In the genomic region with DNA sequence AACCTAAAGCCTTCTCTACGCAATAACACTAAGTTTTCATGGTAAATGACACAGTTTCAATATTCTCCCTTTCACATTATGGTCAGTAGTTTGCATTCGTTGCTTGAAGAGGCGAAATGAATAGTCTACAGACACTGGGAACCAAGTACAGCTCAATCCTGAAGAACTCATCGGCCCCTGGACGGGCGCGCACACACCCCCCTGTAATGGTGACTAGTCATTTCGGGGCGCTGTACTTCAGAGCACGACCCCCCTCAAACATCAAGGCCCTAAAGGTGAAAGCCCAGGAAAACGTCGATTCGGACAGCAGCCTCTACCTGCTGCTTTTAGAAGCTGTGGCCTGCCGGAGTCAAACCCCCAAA, we compare ENCODE assay signal across 8 cellular contexts. TPM values are rescaled to one million over a fixed set of nuclear protein-coding genes. Genes with fewer than 3 reads are reported as not detected.
A peak's percentile ranks its signal among the peaks of the same experiment; 100 is the strongest.
DNase-seq lines count a peak whose midpoint lies in the region; ATAC-seq and TF ChIP-seq lines count a peak whose summit lies in the region.

No MANE protein-coding gene starts in this region.

- no peak for TF ChIP-seq EP300 in SK-N-SH (IDR thresholded peaks at IDR 0.05; ENCODE audit: borderline replicate concordance in 1 of 2, low read depth in 1 of 2, low read length in 1 of 2)

- peaks cover 58% of the 10 kb centered on the region for H3K79me2 ChIP-seq in SK-N-SH (ENCODE audit: insufficient read depth)

- peak overlapping the region; percentile 96 for H3K9ac ChIP-seq in SK-N-SH

- H3K9me2 ChIP-seq in SK-N-SH: no peaks in the 10 kb centered on the region

- H3K36me3 ChIP-seq in heart left ventricle (peaks cover 0 to 5% (median 0%) of the 10 kb centered on the region in 9 donors), SK-N-SH (replicated peaks in 1 of 2; ENCODE audit: control insufficient read depth in 1 of 2, insufficient read depth in 2 of 2, low read length in 1 of 2) (peaks cover 0 to 6% of the 10 kb centered on the region in 2 experiments), neuron (ENCODE audit: insufficient read depth, low read length) (no peaks in the 10 kb centered on the region)

- H3K27me3 ChIP-seq in heart left ventricle (no peaks in the 10 kb centered on the region), SK-N-SH (ENCODE audit: insufficient read depth) (no peaks in the 10 kb centered on the region), neuron (ENCODE audit: insufficient read depth, low read length) (no peaks in the 10 kb centered on the region)

- peak overlapping the region; percentile 89 for H3K4me2 ChIP-seq in SK-N-SH

- H4K20me1 ChIP-seq in SK-N-SH (ENCODE audit: insufficient read depth): peaks cover 30% of the 10 kb centered on the region

- H3K4me3 ChIP-seq in heart left ventricle (peak overlapping the region; percentile 65 to 94 (median 86)), SK-N-SH (ENCODE audit: low read depth in 2 of 2, low read length in 1 of 2) (peak overlapping the region; percentile 77 to 89), neuron (ENCODE audit: low read length) (peak overlapping the region; percentile 84)

- TF ChIP-seq RAD21 in SK-N-SH (IDR thresholded peaks at IDR 0.05; ENCODE audit: low read length): no peak

- CTCF ChIA-PET in SK-N-SH (lab: Yijun Ruan, JAX): interaction anchor here (0.6 to 2.6 kb wide), 6 partner anchors 12 to 448 kb away, joined by 3 to 8 read pairs (median 4); a partner anchor contains a TSS

- H3K27ac ChIP-seq in heart left ventricle (peak overlapping the region; percentile 92 to 100 (median 98)), SK-N-SH (ENCODE audit: low read depth in 2 of 2, low read length in 1 of 2) (peak overlapping the region; percentile 91)

- H3F3A ChIP-seq in SK-N-SH (replicated peaks; ENCODE audit: insufficient read depth): peaks cover 3% of the 10 kb centered on the region

- POLR2A ChIA-PET in SK-N-SH (lab: Yijun Ruan, JAX): interaction anchor here (0.6 to 2.2 kb wide), 5 partner anchors 85 to 397 kb away, joined by 3 to 19 read pairs (median 3); a partner anchor contains a TSS

- H3K9me3 ChIP-seq in heart left ventricle: no peaks in the 10 kb centered on the region
- H3K9me3 ChIP-seq in SK-N-SH: no peaks in the 10 kb centered on the region
- no peaks in the 10 kb centered on the region for H3K9me3 ChIP-seq in neuron (ENCODE audit: low read length)

- WGBS in heart left ventricle, 4 donors: 0 to 2% (median 1%) methylated on average over 13 to 14 of the region's 14 CpGs
- 5% methylated on average over 14 of the region's 14 CpGs for WGBS in SK-N-SH (ENCODE audit: low lambda C conversion rate)

- ATAC-seq in heart left ventricle (peak in 1 of 4 donors; percentile 34), GM18505 (IDR thresholded peaks at IDR 0.05; ENCODE audit: unreplicated experiment) (no peak), HG02938 (IDR thresholded peaks at IDR 0.05; ENCODE audit: unreplicated experiment) (no peak)

- intact Hi-C loops in heart left ventricle (cut with DNase I) (loop anchor here in 9 of 10 donors (2.0 to 10.0 kb wide), 12 partner anchors 35 to 273 kb away; a partner anchor contains a TSS), cardiac septum (cut with DNase I) (loop anchor here (5.0 kb wide), 2 partner anchors 35 to 40 kb away; no protein-coding TSS in a partner anchor)

- H2AFZ ChIP-seq in SK-N-SH (ENCODE audit: low read depth) (peak overlapping the region; percentile 39), neuron (ENCODE audit: low read depth, low read length) (peak overlapping the region; percentile 56)

- H3K4me1 ChIP-seq in heart left ventricle (peaks cover 4 to 69% (median 49%) of the 10 kb centered on the region in 12 donors), SK-N-SH (ENCODE audit: control insufficient read depth in 1 of 2, insufficient read depth in 2 of 2, low read depth in 1 of 2, low read length in 1 of 2) (peaks cover 4 to 7% of the 10 kb centered on the region in 2 experiments; a peak in 2 of 4 replicates), neuron (ENCODE audit: insufficient read depth, low read length) (peaks cover 12% of the 10 kb centered on the region)

- DNase-seq in heart left ventricle: no peak
- no peak for DNase-seq in cardiac septum (ENCODE audit: low spot score)
- peak; percentile 36 for DNase-seq in SK-N-SH
- peak; percentile 59 to 78 for DNase-seq in erythroblast (lab: John Stamatoyannopoulos, UW)
- DNase-seq in putamen (ENCODE audit: low spot score): no peak

- TF ChIP-seq CTCF in heart left ventricle (IDR thresholded peaks at IDR 0.05): no peak
- no peak for TF ChIP-seq CTCF in SK-N-SH (IDR thresholded peaks at IDR 0.05)

- TF ChIP-seq POLR2A in heart left ventricle (IDR thresholded peaks at IDR 0.05) (no peak), erythroblast (IDR thresholded peaks at IDR 0.05; ENCODE audit: low read length) (no peak), GM18505 (IDR thresholded peaks at IDR 0.05; ENCODE audit: borderline replicate concordance, extremely low read depth, insufficient read depth, insufficient read length) (no peak)

TF ChIP-seq in SK-N-SH, 30 proteins besides CTCF, POLR2A, EP300 and RAD21 (continues in another document):
- TF ChIP-seq SIN3A (IDR thresholded peaks at IDR 0.05; ENCODE audit: borderline replicate concordance, low read depth, low read length) (no peak), FOXM1 (IDR thresholded peaks at IDR 0.05; ENCODE audit: low read depth) (no peak), TAF1 (IDR thresholded peaks at IDR 0.05; ENCODE audit: borderline replicate concordance, low read depth, low read length) (no peak), JUND (IDR thresholded peaks at IDR 0.05) (no peak), GATA2 (CRISPR knock-in tag; IDR thresholded peaks at IDR 0.05) (no peak), NFIC (IDR thresholded peaks at IDR 0.05; ENCODE audit: borderline replicate concordance) (no peak), GABPA (IDR thresholded peaks at IDR 0.05; ENCODE audit: low read depth) (no peak), SMC3 (IDR thresholded peaks at IDR 0.05; ENCODE audit: low read depth, low read length) (no peak), EZH2phosphoT487 (IDR thresholded peaks at IDR 0.05; ENCODE audit: borderline replicate concordance, low read depth) (no peak), TCF12 (IDR thresholded peaks at IDR 0.05) (no peak), YY1 (IDR thresholded peaks at IDR 0.05; ENCODE audit: low read depth) (no peak)
- TF ChIP-seq, protein P1, sequence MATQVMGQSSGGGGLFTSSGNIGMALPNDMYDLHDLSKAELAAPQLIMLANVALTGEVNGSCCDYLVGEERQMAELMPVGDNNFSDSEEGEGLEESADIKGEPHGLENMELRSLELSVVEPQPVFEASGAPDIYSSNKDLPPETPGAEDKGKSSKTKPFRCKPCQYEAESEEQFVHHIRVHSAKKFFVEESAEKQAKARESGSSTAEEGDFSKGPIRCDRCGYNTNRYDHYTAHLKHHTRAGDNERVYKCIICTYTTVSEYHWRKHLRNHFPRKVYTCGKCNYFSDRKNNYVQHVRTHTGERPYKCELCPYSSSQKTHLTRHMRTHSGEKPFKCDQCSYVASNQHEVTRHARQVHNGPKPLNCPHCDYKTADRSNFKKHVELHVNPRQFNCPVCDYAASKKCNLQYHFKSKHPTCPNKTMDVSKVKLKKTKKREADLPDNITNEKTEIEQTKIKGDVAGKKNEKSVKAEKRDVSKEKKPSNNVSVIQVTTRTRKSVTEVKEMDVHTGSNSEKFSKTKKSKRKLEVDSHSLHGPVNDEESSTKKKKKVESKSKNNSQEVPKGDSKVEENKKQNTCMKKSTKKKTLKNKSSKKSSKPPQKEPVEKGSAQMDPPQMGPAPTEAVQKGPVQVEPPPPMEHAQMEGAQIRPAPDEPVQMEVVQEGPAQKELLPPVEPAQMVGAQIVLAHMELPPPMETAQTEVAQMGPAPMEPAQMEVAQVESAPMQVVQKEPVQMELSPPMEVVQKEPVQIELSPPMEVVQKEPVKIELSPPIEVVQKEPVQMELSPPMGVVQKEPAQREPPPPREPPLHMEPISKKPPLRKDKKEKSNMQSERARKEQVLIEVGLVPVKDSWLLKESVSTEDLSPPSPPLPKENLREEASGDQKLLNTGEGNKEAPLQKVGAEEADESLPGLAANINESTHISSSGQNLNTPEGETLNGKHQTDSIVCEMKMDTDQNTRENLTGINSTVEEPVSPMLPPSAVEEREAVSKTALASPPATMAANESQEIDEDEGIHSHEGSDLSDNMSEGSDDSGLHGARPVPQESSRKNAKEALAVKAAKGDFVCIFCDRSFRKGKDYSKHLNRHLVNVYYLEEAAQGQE (IDR thresholded peaks at IDR 0.05; ENCODE audit: low read depth, low read length): no peak
- TF ChIP-seq, protein P2, sequence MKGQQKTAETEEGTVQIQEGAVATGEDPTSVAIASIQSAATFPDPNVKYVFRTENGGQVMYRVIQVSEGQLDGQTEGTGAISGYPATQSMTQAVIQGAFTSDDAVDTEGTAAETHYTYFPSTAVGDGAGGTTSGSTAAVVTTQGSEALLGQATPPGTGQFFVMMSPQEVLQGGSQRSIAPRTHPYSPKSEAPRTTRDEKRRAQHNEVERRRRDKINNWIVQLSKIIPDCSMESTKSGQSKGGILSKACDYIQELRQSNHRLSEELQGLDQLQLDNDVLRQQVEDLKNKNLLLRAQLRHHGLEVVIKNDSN (IDR thresholded peaks at IDR 0.05; ENCODE audit: borderline replicate concordance, low read depth): no peak
- TF ChIP-seq, protein P3, sequence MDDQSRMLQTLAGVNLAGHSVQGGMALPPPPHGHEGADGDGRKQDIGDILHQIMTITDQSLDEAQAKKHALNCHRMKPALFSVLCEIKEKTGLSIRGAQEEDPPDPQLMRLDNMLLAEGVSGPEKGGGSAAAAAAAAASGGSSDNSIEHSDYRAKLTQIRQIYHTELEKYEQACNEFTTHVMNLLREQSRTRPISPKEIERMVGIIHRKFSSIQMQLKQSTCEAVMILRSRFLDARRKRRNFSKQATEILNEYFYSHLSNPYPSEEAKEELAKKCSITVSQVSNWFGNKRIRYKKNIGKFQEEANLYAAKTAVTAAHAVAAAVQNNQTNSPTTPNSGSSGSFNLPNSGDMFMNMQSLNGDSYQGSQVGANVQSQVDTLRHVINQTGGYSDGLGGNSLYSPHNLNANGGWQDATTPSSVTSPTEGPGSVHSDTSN (IDR thresholded peaks at IDR 0.05): no peak
- TF ChIP-seq, protein P4, sequence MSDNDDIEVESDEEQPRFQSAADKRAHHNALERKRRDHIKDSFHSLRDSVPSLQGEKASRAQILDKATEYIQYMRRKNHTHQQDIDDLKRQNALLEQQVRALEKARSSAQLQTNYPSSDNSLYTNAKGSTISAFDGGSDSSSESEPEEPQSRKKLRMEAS (IDR thresholded peaks at IDR 0.05; ENCODE audit: low read depth): no peak; the same call in 1 of the 2 replicates

RNA-seq across cellular contexts. Expression of a gene that starts 1.0 kb away (rescaled TPM):
- total RNA-seq in heart left ventricle (10 to 100 TPM; 32.0 to 70.6 (median 49.1) TPM), cardiac septum (94.0 TPM)
- polyA plus RNA-seq in heart left ventricle (10 to 100 TPM; 26.2 to 38.9 TPM), SK-N-SH (2012; rRNA removed) (29.6 and 45.4 TPM in 2 replicates)
- 42.8 and 47.5 TPM in 2 replicates for polyA plus RNA-seq in SK-N-SH (2012; cell fraction: cytosol; rRNA removed)
- 21.0 and 39.8 TPM in 2 replicates for polyA plus RNA-seq in SK-N-SH (2012; cell fraction: nucleus; rRNA removed)

RNA-seq across cellular contexts. Expression of a gene that starts 53.6 kb away (rescaled TPM):
- total RNA-seq in heart left ventricle (not detected), cardiac septum (not detected)
- polyA plus RNA-seq in heart left ventricle (not detected), SK-N-SH (2012; rRNA removed) (0.08 TPM in 1 of 2 replicates, not detected in the other)
- polyA plus RNA-seq in SK-N-SH (2012; cell fraction: cytosol; rRNA removed): 0.13 and 0.20 TPM in 2 replicates
- polyA plus RNA-seq in SK-N-SH (2012; cell fraction: nucleus; rRNA removed): 0.05 and 0.16 TPM in 2 replicates

Comparison
In these comparisons a context has a peak if more than half of its experiments do, and no peak if none do; other contexts are left out.
1. DNase-seq: peak in SK-N-SH (single experiment) and erythroblast (2 of 2); none in heart left ventricle (0 of 5), cardiac septum (single experiment) and putamen (single experiment).
2. Peak in every context shown above with its lines, with median percentiles within 50 percentile points of each other: H3K4me3 ChIP-seq.